19 cellular contexts compared by ENCODE assay signal in genomic region chr3:59605318-59605717, GRCh38.
DNase-seq lines count a peak whose midpoint lies in the region; ATAC-seq, FAIRE-seq and TF ChIP-seq lines count a peak whose summit lies in the region.
"Had no signal": no experiment of that assay in that cellular context is flagged by ENCODE, and none has a peak within 500 bp of the region (broad histone marks: within the 10 kb centered on the region; RNA-seq: fewer than 3 reads in every experiment).

No MANE protein-coding gene starts in this region.

- H3K9ac ChIP-seq in endodermal cell (ENCODE audit: extremely low read depth, low read length, poor library complexity, severe bottlenecking), result no peak overlapping the region
- H3K9ac ChIP-seq: SK-N-SH had no signal

- H3K27ac Mint-ChIP-seq in endodermal cell, result no peak overlapping the region
- H3K27ac Mint-ChIP-seq: activated naive CD8-positive, alpha-beta T cell treated with anti-CD3 and anti-CD28 coated beads for 36 hours; activated T-helper 1 cell treated with anti-CD3 and anti-CD28 coated beads, Interleukin-12 subunit alpha, Interleukin-12 subunit beta, Interleukin-2, Interleukin-4 antibody, amounts not matched to agents 30 ng/mL and 10 ng/mL and 1 ng/mL, durations not matched to agents 14 hours and 24 hours and 36 hours; immature natural killer cell had no signal

- H3K4me3 Mint-ChIP-seq in endodermal cell, result no peak overlapping the region
- H3K4me3 Mint-ChIP-seq: activated naive CD8-positive, alpha-beta T cell treated with anti-CD3 and anti-CD28 coated beads for 36 hours; activated T-helper 1 cell treated with anti-CD3 and anti-CD28 coated beads, Interleukin-12 subunit alpha, Interleukin-12 subunit beta, Interleukin-2, Interleukin-4 antibody, amounts not matched to agents 30 ng/mL and 10 ng/mL and 1 ng/mL, durations not matched to agents 14 hours and 24 hours and 36 hours; immature natural killer cell had no signal

- DNase-seq in DMS79 (lab: John Stamatoyannopoulos, UW) (peak; percentile 39), NCI-H2081 treated with DMSO at 0.1 percent for 48 hours (lab: John Stamatoyannopoulos, UW) (peak; percentile 75), NCI-H748 treated with DMSO at 0.1 percent for 48 hours (lab: John Stamatoyannopoulos, UW) (peak; percentile 77), small intestine (peak; percentile 17), endodermal cell (no peak)
- DNase-seq in effector CD8-positive, alpha-beta T cell (lab: John Stamatoyannopoulos, UW), result no peak
- DNase-seq: activated naive CD8-positive, alpha-beta T cell treated with anti-CD3 and anti-CD28 coated beads for 36 hours; GOT3; immature natural killer cell; NCI-H1694 treated with DMSO at 0.1 percent for 48 hours; SK-N-SH; stimulated activated CD4-positive, alpha-beta T cell treated with anti-CD3 and anti-CD28 coated beads, Interleukin-12 subunit alpha, Interleukin-12 subunit beta, amount 100 ng/mL, for 4 hours; T-helper 9 cell had no signal

- H3K4me3 ChIP-seq in small intestine (ENCODE audit: low read depth in 1 of 2, low read length in 2 of 2), result no peak overlapping the region
- no peak overlapping the region for H3K4me3 ChIP-seq in endodermal cell (ENCODE audit: low read length)
- H3K4me3 ChIP-seq: suprapubic skin had no signal

- H3K9me3 ChIP-seq in small intestine (ENCODE audit: control insufficient read depth, low read depth) (no peaks in the 10 kb centered on the region), endodermal cell (ENCODE audit: control insufficient read depth, low read length) (no peaks in the 10 kb centered on the region)
- H3K9me3 ChIP-seq: neutrophil, SK-N-SH, suprapubic skin had no signal

- 20 to 74% (median 60%) methylated on average over 1 of the region's 1 CpG for WGBS in small intestine, 3 donors
- 88 to 96% methylated on average over 1 of the region's 1 CpG for whole genome bisulfite sequencing in endodermal cell (ENCODE audit: insufficient coverage in 1 of 2, insufficient read length in 1 of 2), 2 experiments

- no peaks in the 10 kb centered on the region for H3K4me1 ChIP-seq in small intestine (ENCODE audit: control insufficient read depth in 2 of 2, insufficient read depth in 1 of 2, low read depth in 1 of 2, low read length in 1 of 2)
- H3K4me1 ChIP-seq in endodermal cell (ENCODE audit: control insufficient read depth, insufficient read depth, low read length), result peaks cover 5% of the 10 kb centered on the region
- H3K4me1 ChIP-seq: suprapubic skin had no signal

- ATAC-seq in HG03439 (IDR thresholded peaks at IDR 0.05; ENCODE audit: unreplicated experiment), result no peak
- ATAC-seq: activated CD4-positive, CD25-positive, alpha-beta regulatory T cell treated with anti-CD3 and anti-CD28 coated beads, Interleukin-2, amount 50 U/mL, for 24 hours had no signal

- H3K36me3 Mint-ChIP-seq in endodermal cell (ENCODE audit: low read depth), result no peaks in the 10 kb centered on the region
- H3K36me3 Mint-ChIP-seq: activated naive CD8-positive, alpha-beta T cell treated with anti-CD3 and anti-CD28 coated beads for 36 hours; immature natural killer cell had no signal

- peaks cover 2% of the 10 kb centered on the region for H3K27me3 Mint-ChIP-seq in endodermal cell (ENCODE audit: insufficient read depth)
- H3K27me3 Mint-ChIP-seq: activated naive CD8-positive, alpha-beta T cell treated with anti-CD3 and anti-CD28 coated beads for 36 hours had no signal

- no peak for TF ChIP-seq CTCF in endodermal cell (conservative IDR thresholded peaks at IDR 0.05)

- no peaks in the 10 kb centered on the region for H3K36me3 ChIP-seq in small intestine (ENCODE audit: control insufficient read depth in 2 of 2, insufficient read depth in 2 of 2, low read length in 2 of 2)
- no peaks in the 10 kb centered on the region for H3K36me3 ChIP-seq in endodermal cell (ENCODE audit: control insufficient read depth, insufficient read depth, low read length)
- H3K36me3 ChIP-seq: neutrophil, suprapubic skin had no signal

- H3K9me3 Mint-ChIP-seq in endodermal cell, result no peaks in the 10 kb centered on the region
- H3K9me3 Mint-ChIP-seq: activated naive CD8-positive, alpha-beta T cell treated with anti-CD3 and anti-CD28 coated beads for 36 hours; activated T-helper 1 cell treated with anti-CD3 and anti-CD28 coated beads, Interleukin-12 subunit alpha, Interleukin-12 subunit beta, Interleukin-2, Interleukin-4 antibody, amounts not matched to agents 30 ng/mL and 10 ng/mL and 1 ng/mL, durations not matched to agents 14 hours and 24 hours and 36 hours; immature natural killer cell had no signal

- H3K27ac ChIP-seq in small intestine (ENCODE audit: low read depth in 1 of 2, low read length in 1 of 2) (no peak overlapping the region), endodermal cell (ENCODE audit: low read depth, low read length) (no peak overlapping the region)
- H3K27ac ChIP-seq: neutrophil, suprapubic skin had no signal

- peaks cover 15% of the 10 kb centered on the region for H3K4me1 Mint-ChIP-seq in endodermal cell
- H3K4me1 Mint-ChIP-seq: activated naive CD8-positive, alpha-beta T cell treated with anti-CD3 and anti-CD28 coated beads for 36 hours; immature natural killer cell had no signal

- H3K27me3 ChIP-seq in small intestine (ENCODE audit: control insufficient read depth in 2 of 2, insufficient read depth in 2 of 2, low read length in 2 of 2), result no peaks in the 10 kb centered on the region
- no peaks in the 10 kb centered on the region for H3K27me3 ChIP-seq in endodermal cell (ENCODE audit: control insufficient read depth, insufficient read depth, low read length, poor library complexity, severe bottlenecking)
- H3K27me3 ChIP-seq: neutrophil, suprapubic skin had no signal

- FAIRE-seq in small intestine (lab: Jason Lieb, UNC), result no peak
- FAIRE-seq: colon had no signal

Comparison
In these comparisons a context has a peak if more than half of its experiments do, and no peak if none do; other contexts are left out.
1. DNase-seq: peak in DMS79 (single experiment), NCI-H2081 treated with DMSO at 0.1 percent for 48 hours (single experiment), NCI-H748 treated with DMSO at 0.1 percent for 48 hours (single experiment) and small intestine (single experiment); none in effector CD8-positive, alpha-beta T cell (single experiment) and endodermal cell (single experiment).